In genomic region chr6:147459772-147460171, GRCh38 we compare ENCODE assay signal across 31 cellular contexts. TPM values are rescaled to one million over a fixed set of nuclear protein-coding genes. Genes with fewer than 3 reads are reported as not detected.
"Had no signal": no experiment of that assay in that cellular context is flagged by ENCODE, and none has a peak within 500 bp of the region (broad histone marks: within the 10 kb centered on the region; RNA-seq: fewer than 3 reads in every experiment).

No MANE protein-coding gene starts in this region.

- H3K9me3 ChIP-seq: Peyer's patch, SJSA1, SK-N-SH had no signal

- ATAC-seq: activated naive CD8-positive, alpha-beta T cell treated with anti-CD3 and anti-CD28 coated beads, Interleukin-2, amount 50 U/mL, for 24 hours; PC-3; T-cell; T-helper 17 cell had no signal

- H3K4me2 ChIP-seq: KMS-11, SK-N-SH had no signal

- H3K9ac ChIP-seq: KMS-11, SK-N-SH had no signal

- H3K4me3 ChIP-seq: Peyer's patch, SJSA1 had no signal

- DNase-seq: activated B cell treated with CpG ODN at 0.5 μM for 24 hours; activated CD4-positive, alpha-beta memory T cell treated with anti-CD3 and anti-CD28 coated beads for 36 hours; activated CD4-positive, alpha-beta T cell treated with anti-CD3 and anti-CD28 coated beads for 4 hours; activated CD4-positive, alpha-beta T cell treated with anti-CD3 and anti-CD28 coated beads, Interleukin-2, amount 50 U/mL, for 1 hour; activated CD4-positive, CD25-positive, alpha-beta regulatory T cell treated with anti-CD3 and anti-CD28 coated beads, Interleukin-2, amount 50 U/mL, for 72 hours; activated CD8-positive, alpha-beta memory T cell treated with anti-CD3 and anti-CD28 coated beads, Interleukin-2, amount 50 U/mL, for 48 hours; activated effector memory CD4-positive, alpha-beta T cell treated with Interleukin-2 at 50 U/mL for 16 hours; activated naive CD4-positive, alpha-beta T cell treated with anti-CD3 and anti-CD28 coated beads, Interleukin-2, amount 10 ng/mL, durations not matched to agents 7 days and 5 days; activated naive CD8-positive, alpha-beta T cell treated with anti-CD3 and anti-CD28 coated beads, Interleukin-2, amount 50 U/mL, for 24 hours; activated T-cell treated with anti-CD3 and anti-CD28 coated beads, Interleukin-2, amount 50 U/mL, for 48 hours; anterior cingulate cortex; central memory CD4-positive, alpha-beta T cell; NCI-H1105; NCI-H1417 treated with DMSO at 0.1 percent for 48 hours; NCI-H187 treated with DMSO at 0.1 percent for 48 hours; NCI-H2081; NCI-H2171 treated with DMSO at 0.1 percent for 48 hours; NCI-H2227 treated with DMSO at 0.1 percent for 48 hours; NCI-H446; NCI-H510A treated with DMSO at 0.1 percent for 48 hours; PC-3; Peyer's patch; RPMI8226; SHP77 treated with DMSO at 0.1 percent for 48 hours; SK-N-SH; T-cell; T-helper 17 cell; T-helper 9 cell had no signal

- H3K36me3 ChIP-seq: Peyer's patch, SJSA1 had no signal

- H3K27me3 ChIP-seq: Peyer's patch, SJSA1 had no signal

- H3K4me1 ChIP-seq: Peyer's patch, SJSA1 had no signal

- H3K27ac ChIP-seq: KMS-11, Peyer's patch, SJSA1, VCaP had no signal

RNA-seq across cellular contexts. Expression of gene SAMD5, which starts 48.7 kb away (rescaled TPM):
- total RNA-seq: activated B cell treated with CpG ODN at 0.5 μM for 24 hours, T-cell, T-helper 17 cell had no signal
- polyA plus RNA-seq: SK-N-SH had no signal
